ENCODE assay signal across 8 cellular contexts in genomic region chr9:34993502-34994428, GRCh38. TPM values are rescaled to one million over a fixed set of nuclear protein-coding genes. Genes with fewer than 3 reads are reported as not detected.
DNase-seq lines count a peak whose midpoint lies in the region; ATAC-seq, FAIRE-seq and TF ChIP-seq lines count a peak whose summit lies in the region.

No MANE protein-coding gene starts in this region.

- H3K27me3 ChIP-seq in endothelial cell of umbilical vein (ENCODE audit: control insufficient read depth in 2 of 2, insufficient read depth in 2 of 2, low read length in 2 of 2), result no peaks in the 10 kb centered on the region
- H3K27me3 ChIP-seq in muscle layer of duodenum (ENCODE audit: low read depth, low read length), result no peaks in the 10 kb centered on the region

- no peaks in the 10 kb centered on the region for H3K79me2 ChIP-seq in endothelial cell of umbilical vein (ENCODE audit: control insufficient read depth, insufficient read depth, low read length)

- no peak overlapping the region for H3K4me2 ChIP-seq in endothelial cell of umbilical vein (ENCODE audit: insufficient read depth, low read length)

- POLR2A ChIA-PET in endothelial cell of umbilical vein (lab: Charles Lee), result interaction anchor here (0.6 to 1.0 kb wide), 2 partner anchors 56 to 59 kb away, joined by 3 to 4 read pairs; no protein-coding TSS in a partner anchor

- no peaks in the 10 kb centered on the region for H4K20me1 ChIP-seq in endothelial cell of umbilical vein (replicated peaks; ENCODE audit: control insufficient read depth, extremely low read depth, insufficient read depth, low read length)

- dilution Hi-C loops in endothelial cell of umbilical vein (cut with MboI; ENCODE audit: extremely low pct_ligation_motif_present, low sequenced_read_pairs), result no loop called here

- H3K9ac ChIP-seq in endothelial cell of umbilical vein (replicated peaks; ENCODE audit: extremely low read depth, insufficient read depth, low read length), result no peak overlapping the region

- DNase-seq in DMS 273 treated with DMSO at 0.1 percent for 48 hours (lab: John Stamatoyannopoulos, UW), result peak; percentile 14
- peak; percentile 43 for DNase-seq in NCI-H2227 treated with DMSO at 0.1 percent for 48 hours (lab: John Stamatoyannopoulos, UW)
- peak; percentile 52 for DNase-seq in endothelial cell of umbilical vein (ENCODE audit: low read depth, low spot score)
- DNase-seq in D341Med (ENCODE audit: low spot score), result no peak
- DNase-seq in activated effector memory CD4-positive, alpha-beta T cell treated with anti-CD3 and anti-CD28 coated beads, Interleukin-2, amount 50 U/mL, for 16 hours, result no peak
- no peak for DNase-seq in NCI-H345 treated with DMSO at 0.1 percent for 48 hours (lab: John Stamatoyannopoulos, UW; ENCODE audit: unreplicated experiment)

- FAIRE-seq in endothelial cell of umbilical vein (lab: Jason Lieb, UNC), result no peak

- CTCF ChIA-PET in endothelial cell of umbilical vein (lab: Charles Lee), result interaction anchor here (0.7 to 5.4 kb wide), 30 partner anchors 9 to 610 kb away, joined by 3 to 127 read pairs (median 6); partner anchors contain the start of genes FANCG, PIGO and VCP

- intact Hi-C loops in endothelial cell of umbilical vein (cut with micrococcal nuclease), result loop anchor here (1.0 kb wide), 1 partner anchor 94 kb away; no protein-coding TSS in a partner anchor

- ATAC-seq in HG03045 (IDR thresholded peaks at IDR 0.05; ENCODE audit: unreplicated experiment), result no peak

- H3K36me3 ChIP-seq in endothelial cell of umbilical vein (ENCODE audit: control insufficient read depth in 2 of 2, extremely low read depth in 1 of 2, insufficient read depth in 2 of 2, low read length in 2 of 2), result peaks cover 3 to 10% of the 10 kb centered on the region in 2 experiments
- peaks cover 26% of the 10 kb centered on the region in 2 donors for H3K36me3 ChIP-seq in muscle layer of duodenum (ENCODE audit: control insufficient read depth in 1 of 2, insufficient read depth in 2 of 2, low read length in 2 of 2)

- H3K4me1 ChIP-seq in endothelial cell of umbilical vein (ENCODE audit: control insufficient read depth, extremely low read depth, insufficient read depth, low read length) (peaks cover 45% of the 10 kb centered on the region), muscle layer of duodenum (ENCODE audit: control insufficient read depth in 1 of 2, insufficient read depth in 2 of 2, low read length in 2 of 2) (peaks cover 37 to 62% of the 10 kb centered on the region in 2 donors)

- no peaks in the 10 kb centered on the region for H3K9me3 ChIP-seq in endothelial cell of umbilical vein (replicated peaks; ENCODE audit: control insufficient read depth, insufficient read depth, low read length)
- H3K9me3 ChIP-seq in muscle layer of duodenum (ENCODE audit: control insufficient read depth in 1 of 2, low read length in 2 of 2), result no peaks in the 10 kb centered on the region

- no TSS peak for BruUV-seq in endothelial cell of umbilical vein (replicated peaks; lab: Mats Ljungman, UMichigan)

- peak overlapping the region; percentile 79 for H3K27ac ChIP-seq in endothelial cell of umbilical vein (ENCODE audit: insufficient read depth, low read depth, low read length)
- peak overlapping the region; percentile 99 for H3K27ac ChIP-seq in muscle layer of duodenum (ENCODE audit: low read length)

- no peak overlapping the region for H2AFZ ChIP-seq in endothelial cell of umbilical vein (ENCODE audit: low read depth, low read length)

- TF ChIP-seq POLR2A in endothelial cell of umbilical vein (IDR thresholded peaks at IDR 0.05; ENCODE audit: low read depth, low read length), result no peak

- no peaks in the 10 kb centered on the region for H3K9me1 ChIP-seq in endothelial cell of umbilical vein (replicated peaks; ENCODE audit: control insufficient read depth, extremely low read depth, insufficient read depth, low read length)

- no peak overlapping the region for H3K4me3 ChIP-seq in endothelial cell of umbilical vein (replicated peaks in 1 of 3; ENCODE audit: insufficient read depth in 1 of 3, low read depth in 1 of 3, low read length in 3 of 3)
- peak overlapping the region; percentile 10 to 49 for H3K4me3 ChIP-seq in muscle layer of duodenum (ENCODE audit: low read depth in 1 of 2, low read length in 2 of 2)

- TF ChIP-seq CTCF in endothelial cell of umbilical vein (IDR thresholded peaks at IDR 0.05; ENCODE audit: extremely low read depth in 1 of 2, insufficient read depth in 1 of 2, low read depth in 1 of 2, low read length in 2 of 2), result no peak

TF ChIP-seq in endothelial cell of umbilical vein, 7 proteins besides CTCF, POLR2A, EP300 and RAD21:
- TF ChIP-seq POLR2AphosphoS5 (IDR thresholded peaks at IDR 0.05; ENCODE audit: insufficient read depth, low read depth, low read length) (peak; percentile 16), EZH2 (IDR thresholded peaks at IDR 0.05; ENCODE audit: borderline replicate concordance, low read depth, low read length, severe bottlenecking) (no peak)

RNA-seq across cellular contexts. Expression of gene DNAJB5, which starts 4.2 kb away (rescaled TPM):
- total RNA-seq in endothelial cell of umbilical vein, result 9.7 and 12.8 TPM in 2 replicates
- 8.5 and 8.6 TPM in 2 replicates for polyA plus RNA-seq in endothelial cell of umbilical vein
- polyA plus RNA-seq in endothelial cell of umbilical vein (2011; cell fraction: cytosol; rRNA removed), result 6.9 and 7.1 TPM in 2 replicates
- polyA plus RNA-seq in endothelial cell of umbilical vein (2011; cell fraction: nucleus; rRNA removed), result 4.0 and 4.8 TPM in 2 replicates
- 12.0 and 16.1 TPM in 2 replicates for polyA plus RNA-seq in endothelial cell of umbilical vein (2012)
- 5.7 and 5.8 TPM in 2 replicates for polyA minus RNA-seq in endothelial cell of umbilical vein
- polyA minus RNA-seq in endothelial cell of umbilical vein (2011; cell fraction: cytosol; rRNA and poly(A)+ RNA removed), result 0.41 TPM
- 3.0 and 3.8 TPM in 2 replicates for polyA minus RNA-seq in endothelial cell of umbilical vein (2011; cell fraction: nucleus; rRNA and poly(A)+ RNA removed)

RNA-seq across cellular contexts. Expression of gene PHF24, which starts 35.7 kb away (rescaled TPM):
- not detected in 2 replicates for total RNA-seq in endothelial cell of umbilical vein
- polyA plus RNA-seq in endothelial cell of umbilical vein, result not detected in 2 replicates
- polyA plus RNA-seq in endothelial cell of umbilical vein (2011; cell fraction: cytosol; rRNA removed), result not detected in 2 replicates
- not detected in 2 replicates for polyA plus RNA-seq in endothelial cell of umbilical vein (2011; cell fraction: nucleus; rRNA removed)
- not detected in 2 replicates for polyA plus RNA-seq in endothelial cell of umbilical vein (2012)
- not detected in 2 replicates for polyA minus RNA-seq in endothelial cell of umbilical vein
- not detected for polyA minus RNA-seq in endothelial cell of umbilical vein (2011; cell fraction: cytosol; rRNA and poly(A)+ RNA removed)
- not detected in 2 replicates for polyA minus RNA-seq in endothelial cell of umbilical vein (2011; cell fraction: nucleus; rRNA and poly(A)+ RNA removed)

Comparison
In these comparisons a context has a peak if more than half of its experiments do, and no peak if none do; other contexts are left out.
1. DNase-seq: peak in DMS 273 treated with DMSO at 0.1 percent for 48 hours (single experiment), NCI-H2227 treated with DMSO at 0.1 percent for 48 hours (single experiment) and endothelial cell of umbilical vein (single experiment); none in D341Med (single experiment), activated effector memory CD4-positive, alpha-beta T cell treated with anti-CD3 and anti-CD28 coated beads, Interleukin-2, amount 50 U/mL, for 16 hours (single experiment) and NCI-H345 treated with DMSO at 0.1 percent for 48 hours (single experiment).
2. H3K4me3 ChIP-seq: peak in muscle layer of duodenum (2 of 2); none in endothelial cell of umbilical vein (0 of 3).